In the genomic region with DNA sequence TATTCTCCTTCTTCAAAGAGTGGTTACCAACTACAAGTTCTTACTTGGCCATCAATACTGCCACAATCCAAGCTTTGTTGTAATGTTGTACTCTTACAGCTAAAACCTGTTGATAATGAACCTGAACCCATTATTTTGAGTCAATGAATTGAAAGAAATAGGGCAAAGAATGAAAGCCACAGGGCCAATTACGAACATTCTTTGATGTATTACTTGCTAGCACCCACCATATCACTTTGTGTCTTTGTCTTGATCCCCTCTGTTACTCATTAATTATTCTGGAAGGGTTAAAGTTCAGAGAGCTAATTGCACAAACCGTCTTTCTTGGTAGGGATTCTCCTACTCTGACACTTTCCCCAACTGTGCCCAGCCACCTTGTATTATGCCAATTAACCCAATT, we compare ENCODE assay signal across 22 cellular contexts. TPM values are rescaled to one million over a fixed set of nuclear protein-coding genes. Genes with fewer than 3 reads are reported as not detected.
DNase-seq lines count a peak whose midpoint lies in the region; ATAC-seq, FAIRE-seq and TF ChIP-seq lines count a peak whose summit lies in the region.
"Had no signal": no experiment of that assay in that cellular context is flagged by ENCODE, and none has a peak within 500 bp of the region (broad histone marks: within the 10 kb centered on the region; RNA-seq: fewer than 3 reads in every experiment).

No MANE protein-coding gene starts in this region.

- H3K9me3 ChIP-seq in HCT116 (ENCODE audit: control insufficient read depth in 1 of 2, insufficient read depth in 1 of 2, low read depth in 1 of 2, low read length in 2 of 2), result no peaks in the 10 kb centered on the region; a peak in 1 of 4 replicates
- H3K9me3 ChIP-seq in neural progenitor cell (ENCODE audit: low read depth), result no peaks in the 10 kb centered on the region

- RAD21 ChIA-PET in HCT116 (lab: Charles Lee; ENCODE audit: low non-redundant PET in 1 of 2, low total read pairs in 2 of 2, uncharacterized antibody in 2 of 2, unreplicated experiment in 2 of 2), result no interaction called here

- POLR2A ChIA-PET in HCT116 (lab: Charles Lee), result no interaction called here

- no peaks in the 10 kb centered on the region for H3K27me3 ChIP-seq in HCT116 (ENCODE audit: insufficient read depth, low read length)
- H3K27me3 ChIP-seq in neural progenitor cell, result no peaks in the 10 kb centered on the region

- no peak overlapping the region for H3K4me3 Mint-ChIP-seq in neural progenitor cell
- H3K4me3 Mint-ChIP-seq: CD4-positive, alpha-beta memory T cell had no signal

- peaks cover 8% of the 10 kb centered on the region for H3K9me3 Mint-ChIP-seq in neural progenitor cell

- H3K79me2 ChIP-seq in HCT116 (ENCODE audit: insufficient read depth, low read length), result no peaks in the 10 kb centered on the region
- no peaks in the 10 kb centered on the region for H3K79me2 ChIP-seq in neural progenitor cell (ENCODE audit: low read depth)

- H4K20me1 ChIP-seq in HCT116 (ENCODE audit: insufficient read depth), result no peaks in the 10 kb centered on the region
- H4K20me1 ChIP-seq in neural progenitor cell (ENCODE audit: low read depth), result no peaks in the 10 kb centered on the region

- H3K27ac ChIP-seq in HCT116 (ENCODE audit: low read depth, low read length) (no peak overlapping the region), neural progenitor cell (no peak overlapping the region)
- H3K27ac ChIP-seq: GM23248 had no signal

- peak overlapping the region; percentile 2 for H2AFZ ChIP-seq in HCT116 (ENCODE audit: low read depth, low read length, poor library complexity, severe bottlenecking)
- no peak overlapping the region for H2AFZ ChIP-seq in neural progenitor cell (replicated peaks)
- H2AFZ ChIP-seq: GM23248 had no signal

- no peak for TF ChIP-seq CTCF in HCT116 (IDR thresholded peaks at IDR 0.05 in 2 of 3, conservative IDR thresholded peaks at IDR 0.05 in 1 of 3; ENCODE audit: borderline replicate concordance in 1 of 3, insufficient read depth in 1 of 3, low read depth in 2 of 3, low read length in 2 of 3)
- no peak for TF ChIP-seq CTCF in neural progenitor cell (IDR thresholded peaks at IDR 0.05)

- H3K36me3 ChIP-seq in HCT116 (ENCODE audit: control insufficient read depth in 1 of 2, insufficient read depth in 2 of 2, low read length in 2 of 2) (no peaks in the 10 kb centered on the region), neural progenitor cell (no peaks in the 10 kb centered on the region)

- intact Hi-C loops in HCT116 (cut with micrococcal nuclease), result no loop called here

- H3F3A ChIP-seq in neural progenitor cell (ENCODE audit: low read depth), result no peaks in the 10 kb centered on the region

- peaks cover 5% of the 10 kb centered on the region for H3K27me3 Mint-ChIP-seq in neural progenitor cell (ENCODE audit: insufficient read depth, low read depth)
- H3K27me3 Mint-ChIP-seq: CD4-positive, alpha-beta memory T cell had no signal

- CTCF ChIA-PET in HCT116 (lab: Charles Lee), result no interaction called here

- ATAC-seq in HCT116 (no peak), GM19324 (IDR thresholded peaks at IDR 0.05; ENCODE audit: low FRiP score, unreplicated experiment) (no peak)

- no peaks in the 10 kb centered on the region for H3K9me2 ChIP-seq in HCT116 (ENCODE audit: insufficient read depth)

- H3K4me1 ChIP-seq in HCT116 (ENCODE audit: control insufficient read depth in 1 of 2, insufficient read depth in 2 of 2, low read length in 2 of 2), result no peaks in the 10 kb centered on the region
- H3K4me1 ChIP-seq in neural progenitor cell, result no peaks in the 10 kb centered on the region

- FAIRE-seq in HTR-8/SVneo (lab: Jason Lieb, UNC), result no peak
- FAIRE-seq: GM12892, H1 had no signal

- H3K4me1 Mint-ChIP-seq in neural progenitor cell, result no peaks in the 10 kb centered on the region
- H3K4me1 Mint-ChIP-seq: CD4-positive, alpha-beta memory T cell had no signal

- no TSS peak for BruUV-seq in HCT116 (replicated peaks; lab: Mats Ljungman, UMichigan)

- TF ChIP-seq RAD21 in HCT116 (IDR thresholded peaks at IDR 0.05; ENCODE audit: low read depth), result no peak

- no peaks in the 10 kb centered on the region for H3K36me3 Mint-ChIP-seq in neural progenitor cell
- H3K36me3 Mint-ChIP-seq: CD4-positive, alpha-beta memory T cell had no signal

- no peak overlapping the region for H3K27ac Mint-ChIP-seq in neural progenitor cell
- H3K27ac Mint-ChIP-seq: CD4-positive, alpha-beta memory T cell had no signal

- TF ChIP-seq POLR2A in HCT116 (IDR thresholded peaks at IDR 0.05; ENCODE audit: borderline replicate concordance, extremely low read depth, insufficient read depth, insufficient read length), result no peak

- H3K4me2 ChIP-seq in HCT116 (ENCODE audit: low read length), result no peak overlapping the region
- H3K4me2 ChIP-seq in neural progenitor cell, result no peak overlapping the region

- DNase-seq in HCT116 (ENCODE audit: low read depth, low spot score), result no peak
- peak; percentile 83 for DNase-seq in astrocyte of the hippocampus (ENCODE audit: low read depth, low spot score)
- DNase-seq in neural progenitor cell (ENCODE audit: low spot score), result peak; percentile 1
- peak; percentile 65 for DNase-seq in retina
- DNase-seq in HTR-8/SVneo (ENCODE audit: insufficient read length, low spot score), result no peak
- DNase-seq in SIG-M5 (lab: John Stamatoyannopoulos, UW), result no peak
- DNase-seq in NCI-H2227 (lab: John Stamatoyannopoulos, UW; ENCODE audit: unreplicated experiment), result no peak
- DNase-seq: C1 segment of cervical spinal cord; Calu3; CD4-positive, alpha-beta memory T cell; COR-L47; DMS53; DMS79 treated with DMSO at 0.1 percent for 48 hours; GF-D8; GM23248; H7; HCEC 1CT had no signal

- H3K9ac ChIP-seq in HCT116 (ENCODE audit: low read length) (no peak overlapping the region), neural progenitor cell (no peak overlapping the region)
- H3K9ac ChIP-seq: GM23248 had no signal

- no peak overlapping the region for H3K4me3 ChIP-seq in HCT116 (replicated peaks in 1 of 2; ENCODE audit: low read depth in 1 of 2, low read length in 2 of 2)
- no peak overlapping the region for H3K4me3 ChIP-seq in neural progenitor cell
- H3K4me3 ChIP-seq: GM23248 had no signal

TF ChIP-seq in HCT116, 20 proteins besides CTCF, POLR2A, EP300 and RAD21:
- TF ChIP-seq FOSL1 (IDR thresholded peaks at IDR 0.05; ENCODE audit: low read depth) (no peak), CEBPB (IDR thresholded peaks at IDR 0.05; ENCODE audit: low read depth) (no peak), ZFX (IDR thresholded peaks at IDR 0.05) (no peak), ELF1 (IDR thresholded peaks at IDR 0.05; ENCODE audit: borderline replicate concordance, low read depth) (no peak), EZH2phosphoT487 (IDR thresholded peaks at IDR 0.05; ENCODE audit: borderline replicate concordance) (no peak), SP1 (IDR thresholded peaks at IDR 0.05; ENCODE audit: low read depth) (no peak), POLR2AphosphoS5 (IDR thresholded peaks at IDR 0.05; ENCODE audit: low read depth, low read length) (no peak), SRF (IDR thresholded peaks at IDR 0.05; ENCODE audit: low read depth) (no peak), YY1 (IDR thresholded peaks at IDR 0.05; ENCODE audit: extremely low read depth, insufficient replicate concordance, low read depth, low read length) (no peak)
- TF ChIP-seq, protein P1, sequence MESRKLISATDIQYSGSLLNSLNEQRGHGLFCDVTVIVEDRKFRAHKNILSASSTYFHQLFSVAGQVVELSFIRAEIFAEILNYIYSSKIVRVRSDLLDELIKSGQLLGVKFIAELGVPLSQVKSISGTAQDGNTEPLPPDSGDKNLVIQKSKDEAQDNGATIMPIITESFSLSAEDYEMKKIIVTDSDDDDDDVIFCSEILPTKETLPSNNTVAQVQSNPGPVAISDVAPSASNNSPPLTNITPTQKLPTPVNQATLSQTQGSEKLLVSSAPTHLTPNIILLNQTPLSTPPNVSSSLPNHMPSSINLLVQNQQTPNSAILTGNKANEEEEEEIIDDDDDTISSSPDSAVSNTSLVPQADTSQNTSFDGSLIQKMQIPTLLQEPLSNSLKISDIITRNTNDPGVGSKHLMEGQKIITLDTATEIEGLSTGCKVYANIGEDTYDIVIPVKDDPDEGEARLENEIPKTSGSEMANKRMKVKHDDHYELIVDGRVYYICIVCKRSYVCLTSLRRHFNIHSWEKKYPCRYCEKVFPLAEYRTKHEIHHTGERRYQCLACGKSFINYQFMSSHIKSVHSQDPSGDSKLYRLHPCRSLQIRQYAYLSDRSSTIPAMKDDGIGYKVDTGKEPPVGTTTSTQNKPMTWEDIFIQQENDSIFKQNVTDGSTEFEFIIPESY (IDR thresholded peaks at IDR 0.05; ENCODE audit: extremely low read depth, insufficient replicate concordance, low read length), result no peak

RNA-seq across cellular contexts. Expression of gene TFEC, which starts 53.2 kb away (rescaled TPM):
- 0.12 TPM for total RNA-seq in HCT116 (2021; ENCODE audit: unreplicated experiment)
- 0.13 TPM in 1 of 2 replicates, not detected in the other for polyA plus RNA-seq in HCT116 (2012)
- total RNA-seq in neural progenitor cell (ENCODE audit: low replicate concordance), result 0.03 and 0.06 TPM in 2 replicates
- total RNA-seq: Calu3, G401, GM23248, H1, H7 had no signal
- polyA plus RNA-seq: BJ, GM23248, H1 had no signal

Comparison
In these comparisons a context has a peak if more than half of its experiments do, and no peak if none do; other contexts are left out.
1. DNase-seq: peak in astrocyte of the hippocampus (single experiment), neural progenitor cell (single experiment) and retina (single experiment); none in HCT116 (single experiment), HTR-8/SVneo (single experiment), SIG-M5 (single experiment) and NCI-H2227 (single experiment).